In the genomic region with DNA sequence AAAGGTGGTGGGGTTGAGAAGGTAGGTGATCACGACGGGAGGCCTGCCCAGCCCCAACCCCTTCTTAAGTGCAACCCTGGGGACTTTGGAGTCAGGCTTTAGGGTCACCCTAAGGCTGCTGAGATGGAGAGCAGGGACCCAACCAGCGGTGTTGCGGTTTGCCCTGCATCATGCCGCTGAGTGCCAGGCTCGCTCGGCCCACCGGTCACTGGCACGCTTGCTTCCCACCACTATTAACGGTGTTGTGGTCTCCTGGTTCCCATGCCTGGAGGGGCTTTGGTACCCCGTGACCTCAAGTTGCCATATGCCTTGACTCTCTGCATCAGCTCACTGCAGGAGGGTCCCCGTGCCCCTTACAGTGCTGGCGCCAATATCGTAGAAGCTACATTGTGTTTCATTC, we compare ENCODE assay signal across 26 cellular contexts. TPM values are rescaled to one million over a fixed set of nuclear protein-coding genes. Genes with fewer than 3 reads are reported as not detected.
"Had no signal": no experiment of that assay in that cellular context is flagged by ENCODE, and none has a peak within 500 bp of the region (broad histone marks: within the 10 kb centered on the region; RNA-seq: fewer than 3 reads in every experiment).

No MANE protein-coding gene starts in this region.

- H3K4me3 ChIP-seq: colonic mucosa, esophagus muscularis mucosa, gastroesophageal sphincter, heart left ventricle, hepatocyte, lower lobe of right lung, prostate gland, sigmoid colon, thoracic aorta, tibial nerve, upper lobe of left lung had no signal

- H3K9me3 ChIP-seq: colonic mucosa, prostate gland, thoracic aorta had no signal

- DNase-seq: colonic mucosa; effector CD8-positive, alpha-beta T cell; foreskin keratinocyte; left colon; left ventricle myocardium superior; lower lobe of right lung; naive thymus-derived CD8-positive, alpha-beta T cell; sigmoid colon; stimulated activated CD4-positive, alpha-beta T cell treated with anti-CD3 and anti-CD28 coated beads, Interleukin-4, amount 100 ng/mL, for 4 hours; stimulated activated naive B cell treated with anti-CD40 and anti-IgM and Interleukin-4, amounts not matched to agents 10 μg/mL and 1 μg/mL and 100 μg/mL, for 72 hours; upper lobe of left lung had no signal

- H3K36me3 ChIP-seq: colonic mucosa, esophagus muscularis mucosa, gastroesophageal sphincter, heart left ventricle, lower lobe of right lung, prostate gland, sigmoid colon, thoracic aorta, tibial nerve, upper lobe of left lung had no signal

- H3K27me3 ChIP-seq: colonic mucosa, hepatocyte, upper lobe of left lung had no signal

- ATAC-seq: foreskin keratinocyte; gastroesophageal sphincter; heart left ventricle; left colon; left ventricle myocardium superior; lower lobe of right lung; naive thymus-derived CD8-positive, alpha-beta T cell; right cardiac atrium; stimulated activated naive B cell treated with anti-CD40 and anti-IgM and Interleukin-4, amounts not matched to agents 10 μg/mL and 1 μg/mL and 100 μg/mL, for 72 hours had no signal

- H3K36me3 Mint-ChIP-seq: stimulated activated naive B cell treated with anti-CD40 and anti-IgM and Interleukin-4, amounts not matched to agents 10 μg/mL and 1 μg/mL and 100 μg/mL, for 72 hours had no signal

- FAIRE-seq: endothelial cell of umbilical vein, urothelium cell line had no signal

- H3K4me2 ChIP-seq: hepatocyte had no signal

- H2AFZ ChIP-seq: hepatocyte had no signal

- H3K4me1 Mint-ChIP-seq: naive thymus-derived CD8-positive, alpha-beta T cell; neural crest cell; stimulated activated naive B cell treated with anti-CD40 and anti-IgM and Interleukin-4, amounts not matched to agents 10 μg/mL and 1 μg/mL and 100 μg/mL, for 72 hours had no signal

- H3K4me1 ChIP-seq: colonic mucosa, esophagus muscularis mucosa, foreskin keratinocyte, gastroesophageal sphincter, heart left ventricle, lower lobe of right lung, prostate gland, sigmoid colon, tibial nerve, upper lobe of left lung had no signal

- H3K9me3 Mint-ChIP-seq: neural crest cell had no signal

- H3K27ac Mint-ChIP-seq: dendritic cell treated with granulocyte-macrophage colony-stimulating factor and Interleukin-4, amounts not matched to agents 40 ng/mL and 50 ng/mL, for 4 days; naive thymus-derived CD8-positive, alpha-beta T cell; stimulated activated naive B cell treated with anti-CD40 and anti-IgM and Interleukin-4, amounts not matched to agents 10 μg/mL and 1 μg/mL and 100 μg/mL, for 72 hours; stimulated activated naive CD8-positive, alpha-beta T cell treated with anti-CD3 and anti-CD28 coated beads, Interleukin-15, Interleukin-2, amounts not matched to agents 100 ng/mL and 50 ng/mL, for 24 hours had no signal

- H3K27ac ChIP-seq: colonic mucosa, esophagus muscularis mucosa, foreskin keratinocyte, gastroesophageal sphincter, heart left ventricle, hepatocyte, lower lobe of right lung, prostate gland, sigmoid colon, thoracic aorta, tibial nerve, upper lobe of left lung had no signal

- H3K4me3 Mint-ChIP-seq: dendritic cell treated with granulocyte-macrophage colony-stimulating factor and Interleukin-4, amounts not matched to agents 40 ng/mL and 50 ng/mL, for 4 days; naive thymus-derived CD8-positive, alpha-beta T cell; neural crest cell; stimulated activated naive B cell treated with anti-CD40 and anti-IgM and Interleukin-4, amounts not matched to agents 10 μg/mL and 1 μg/mL and 100 μg/mL, for 72 hours; stimulated activated naive CD8-positive, alpha-beta T cell treated with anti-CD3 and anti-CD28 coated beads, Interleukin-15, Interleukin-2, amounts not matched to agents 100 ng/mL and 50 ng/mL, for 24 hours had no signal

RNA-seq across cellular contexts. Expression of a gene that starts 18.4 kb away (rescaled TPM):
- total RNA-seq: chondrocyte; hepatocyte; naive thymus-derived CD8-positive, alpha-beta T cell; osteocyte had no signal
- polyA plus RNA-seq: hepatocyte; naive thymus-derived CD8-positive, alpha-beta T cell had no signal
